ENCODE assay signal across 1 cellular context in the genomic region with DNA sequence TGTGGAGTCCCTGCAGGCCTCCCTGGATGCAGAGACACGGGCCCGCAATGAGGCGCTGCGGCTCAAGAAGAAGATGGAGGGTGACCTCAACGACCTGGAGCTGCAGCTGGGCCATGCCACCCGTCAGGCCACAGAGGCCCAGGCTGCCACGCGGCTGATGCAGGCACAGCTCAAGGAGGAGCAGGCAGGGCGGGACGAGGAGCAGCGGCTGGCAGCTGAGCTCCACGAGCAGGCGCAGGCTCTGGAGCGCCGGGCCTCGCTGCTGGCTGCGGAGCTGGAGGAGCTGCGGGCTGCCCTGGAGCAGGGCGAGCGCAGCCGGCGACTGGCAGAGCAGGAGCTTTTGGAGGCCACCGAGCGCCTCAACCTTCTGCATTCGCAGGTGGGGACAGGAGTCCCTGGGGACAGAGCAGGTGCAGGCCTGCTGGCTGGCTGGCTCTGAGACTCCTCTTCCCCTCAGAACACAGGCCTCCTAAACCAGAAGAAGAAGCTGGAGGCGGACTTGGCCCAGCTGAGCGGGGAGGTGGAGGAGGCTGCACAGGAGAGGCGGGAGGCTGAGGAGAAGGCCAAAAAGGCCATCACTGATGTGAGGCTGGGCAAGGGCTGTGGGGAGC.
TF ChIP-seq lines count a peak whose summit lies in the region.

No MANE protein-coding gene starts in this region.

TF ChIP-seq in K562, 482 proteins besides CTCF, POLR2A, EP300 and RAD21 (continued from another document):
- TF ChIP-seq RBM22 (IDR thresholded peaks at IDR 0.05; ENCODE audit: low read depth, low read length, poor library complexity, severe bottlenecking) (peak; percentile 72), CSDE1 (IDR thresholded peaks at IDR 0.05) (no peak), FOXP1 (CRISPR knock-in tag; IDR thresholded peaks at IDR 0.05) (no peak), PTRF (tag; IDR thresholded peaks at IDR 0.05) (no peak), ZNF263 (CRISPR knock-in tag; IDR thresholded peaks at IDR 0.05; ENCODE audit: borderline replicate concordance) (no peak), TCFL5 (CRISPR knock-in tag; conservative IDR thresholded peaks at IDR 0.05) (no peak), NR2C1 (IDR thresholded peaks at IDR 0.05) (no peak), NR2C1 (tag; IDR thresholded peaks at IDR 0.05) (no peak), MBD2 (IDR thresholded peaks at IDR 0.05; ENCODE audit: borderline replicate concordance, low read depth) (no peak), POLR2G (IDR thresholded peaks at IDR 0.05; ENCODE audit: low read depth, low read length) (peak; percentile 54)
- TF ChIP-seq, protein P1, sequence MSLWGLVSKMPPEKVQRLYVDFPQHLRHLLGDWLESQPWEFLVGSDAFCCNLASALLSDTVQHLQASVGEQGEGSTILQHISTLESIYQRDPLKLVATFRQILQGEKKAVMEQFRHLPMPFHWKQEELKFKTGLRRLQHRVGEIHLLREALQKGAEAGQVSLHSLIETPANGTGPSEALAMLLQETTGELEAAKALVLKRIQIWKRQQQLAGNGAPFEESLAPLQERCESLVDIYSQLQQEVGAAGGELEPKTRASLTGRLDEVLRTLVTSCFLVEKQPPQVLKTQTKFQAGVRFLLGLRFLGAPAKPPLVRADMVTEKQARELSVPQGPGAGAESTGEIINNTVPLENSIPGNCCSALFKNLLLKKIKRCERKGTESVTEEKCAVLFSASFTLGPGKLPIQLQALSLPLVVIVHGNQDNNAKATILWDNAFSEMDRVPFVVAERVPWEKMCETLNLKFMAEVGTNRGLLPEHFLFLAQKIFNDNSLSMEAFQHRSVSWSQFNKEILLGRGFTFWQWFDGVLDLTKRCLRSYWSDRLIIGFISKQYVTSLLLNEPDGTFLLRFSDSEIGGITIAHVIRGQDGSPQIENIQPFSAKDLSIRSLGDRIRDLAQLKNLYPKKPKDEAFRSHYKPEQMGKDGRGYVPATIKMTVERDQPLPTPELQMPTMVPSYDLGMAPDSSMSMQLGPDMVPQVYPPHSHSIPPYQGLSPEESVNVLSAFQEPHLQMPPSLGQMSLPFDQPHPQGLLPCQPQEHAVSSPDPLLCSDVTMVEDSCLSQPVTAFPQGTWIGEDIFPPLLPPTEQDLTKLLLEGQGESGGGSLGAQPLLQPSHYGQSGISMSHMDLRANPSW (CRISPR knock-in tag; IDR thresholded peaks at IDR 0.05): no peak
- TF ChIP-seq, protein P2, sequence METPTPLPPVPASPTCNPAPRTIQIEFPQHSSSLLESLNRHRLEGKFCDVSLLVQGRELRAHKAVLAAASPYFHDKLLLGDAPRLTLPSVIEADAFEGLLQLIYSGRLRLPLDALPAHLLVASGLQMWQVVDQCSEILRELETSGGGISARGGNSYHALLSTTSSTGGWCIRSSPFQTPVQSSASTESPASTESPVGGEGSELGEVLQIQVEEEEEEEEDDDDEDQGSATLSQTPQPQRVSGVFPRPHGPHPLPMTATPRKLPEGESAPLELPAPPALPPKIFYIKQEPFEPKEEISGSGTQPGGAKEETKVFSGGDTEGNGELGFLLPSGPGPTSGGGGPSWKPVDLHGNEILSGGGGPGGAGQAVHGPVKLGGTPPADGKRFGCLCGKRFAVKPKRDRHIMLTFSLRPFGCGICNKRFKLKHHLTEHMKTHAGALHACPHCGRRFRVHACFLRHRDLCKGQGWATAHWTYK (CRISPR knock-in tag; IDR thresholded peaks at IDR 0.05): no peak
- TF ChIP-seq, protein P3, sequence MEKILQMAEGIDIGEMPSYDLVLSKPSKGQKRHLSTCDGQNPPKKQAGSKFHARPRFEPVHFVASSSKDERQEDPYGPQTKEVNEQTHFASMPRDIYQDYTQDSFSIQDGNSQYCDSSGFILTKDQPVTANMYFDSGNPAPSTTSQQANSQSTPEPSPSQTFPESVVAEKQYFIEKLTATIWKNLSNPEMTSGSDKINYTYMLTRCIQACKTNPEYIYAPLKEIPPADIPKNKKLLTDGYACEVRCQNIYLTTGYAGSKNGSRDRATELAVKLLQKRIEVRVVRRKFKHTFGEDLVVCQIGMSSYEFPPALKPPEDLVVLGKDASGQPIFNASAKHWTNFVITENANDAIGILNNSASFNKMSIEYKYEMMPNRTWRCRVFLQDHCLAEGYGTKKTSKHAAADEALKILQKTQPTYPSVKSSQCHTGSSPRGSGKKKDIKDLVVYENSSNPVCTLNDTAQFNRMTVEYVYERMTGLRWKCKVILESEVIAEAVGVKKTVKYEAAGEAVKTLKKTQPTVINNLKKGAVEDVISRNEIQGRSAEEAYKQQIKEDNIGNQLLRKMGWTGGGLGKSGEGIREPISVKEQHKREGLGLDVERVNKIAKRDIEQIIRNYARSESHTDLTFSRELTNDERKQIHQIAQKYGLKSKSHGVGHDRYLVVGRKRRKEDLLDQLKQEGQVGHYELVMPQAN (IDR thresholded peaks at IDR 0.05; ENCODE audit: borderline replicate concordance): no peak
- TF ChIP-seq, protein P4, sequence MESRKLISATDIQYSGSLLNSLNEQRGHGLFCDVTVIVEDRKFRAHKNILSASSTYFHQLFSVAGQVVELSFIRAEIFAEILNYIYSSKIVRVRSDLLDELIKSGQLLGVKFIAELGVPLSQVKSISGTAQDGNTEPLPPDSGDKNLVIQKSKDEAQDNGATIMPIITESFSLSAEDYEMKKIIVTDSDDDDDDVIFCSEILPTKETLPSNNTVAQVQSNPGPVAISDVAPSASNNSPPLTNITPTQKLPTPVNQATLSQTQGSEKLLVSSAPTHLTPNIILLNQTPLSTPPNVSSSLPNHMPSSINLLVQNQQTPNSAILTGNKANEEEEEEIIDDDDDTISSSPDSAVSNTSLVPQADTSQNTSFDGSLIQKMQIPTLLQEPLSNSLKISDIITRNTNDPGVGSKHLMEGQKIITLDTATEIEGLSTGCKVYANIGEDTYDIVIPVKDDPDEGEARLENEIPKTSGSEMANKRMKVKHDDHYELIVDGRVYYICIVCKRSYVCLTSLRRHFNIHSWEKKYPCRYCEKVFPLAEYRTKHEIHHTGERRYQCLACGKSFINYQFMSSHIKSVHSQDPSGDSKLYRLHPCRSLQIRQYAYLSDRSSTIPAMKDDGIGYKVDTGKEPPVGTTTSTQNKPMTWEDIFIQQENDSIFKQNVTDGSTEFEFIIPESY (CRISPR knock-in tag; IDR thresholded peaks at IDR 0.05): peak; percentile 57; the same call in 1 of the 2 replicates
TF ChIP-seq in K562: peak in this region for 3.
